In genomic region chr2:195202163-195202845, GRCh38 we compare ENCODE assay signal across 14 cellular contexts.
DNase-seq lines count a peak whose midpoint lies in the region; ATAC-seq and TF ChIP-seq lines count a peak whose summit lies in the region.
"Had no signal": no experiment of that assay in that cellular context is flagged by ENCODE, and none has a peak within 500 bp of the region (broad histone marks: within the 10 kb centered on the region; RNA-seq: fewer than 3 reads in every experiment).

No MANE protein-coding gene starts in this region.

- intact Hi-C loops in activated CD8-positive, alpha-beta T cell treated with anti-CD3 and anti-CD28 coated beads for 36 hours (cut with micrococcal nuclease) = no loop called here

- CTCF ChIA-PET in activated CD8-positive, alpha-beta T cell treated with anti-CD3 and anti-CD28 coated beads for 36 hours (lab: Charles Lee) = no interaction called here

- no peak overlapping the region for H3K4me3 Mint-ChIP-seq in activated CD8-positive, alpha-beta T cell treated with anti-CD3 and anti-CD28 coated beads for 36 hours
- H3K4me3 Mint-ChIP-seq: CD4-positive, CD25-positive, alpha-beta regulatory T cell; nephron progenitor cell had no signal

- no peak for TF ChIP-seq CTCF in activated CD8-positive, alpha-beta T cell treated with anti-CD3 and anti-CD28 coated beads for 36 hours (IDR thresholded peaks at IDR 0.05)

- H3K27me3 ChIP-seq in mesendoderm (ENCODE audit: insufficient read depth, low read length, poor library complexity) = no peaks in the 10 kb centered on the region
- H3K27me3 ChIP-seq: testis had no signal

- WGBS in mesendoderm (ENCODE audit: extremely low coverage, insufficient coverage, low lambda C conversion rate) = no CpG with 5 or more reads among the region's 2 CpGs

- no peak overlapping the region for H3K4ac ChIP-seq in mesendoderm (ENCODE audit: low read depth, low read length)

- H3K9ac ChIP-seq in mesendoderm (ENCODE audit: low read length) = no peak overlapping the region

- no peak overlapping the region for H4K8ac ChIP-seq in mesendoderm (ENCODE audit: low read depth, low read length)

- peaks cover 19% of the 10 kb centered on the region for H3K4me1 Mint-ChIP-seq in activated CD8-positive, alpha-beta T cell treated with anti-CD3 and anti-CD28 coated beads for 36 hours (ENCODE audit: low read depth)

- H4K5ac ChIP-seq in mesendoderm (ENCODE audit: low read length) = no peak overlapping the region

- H3K36me3 Mint-ChIP-seq in activated CD8-positive, alpha-beta T cell treated with anti-CD3 and anti-CD28 coated beads for 36 hours (ENCODE audit: low read depth) = no peaks in the 10 kb centered on the region
- H3K36me3 Mint-ChIP-seq: CD4-positive, CD25-positive, alpha-beta regulatory T cell had no signal

- peak; percentile 50 for ATAC-seq in GM18861 (IDR thresholded peaks at IDR 0.05; ENCODE audit: unreplicated experiment)
- ATAC-seq in activated CD8-positive, alpha-beta T cell treated with anti-CD3 and anti-CD28 coated beads for 36 hours = peak; percentile 64
- ATAC-seq in HG03108 (IDR thresholded peaks at IDR 0.05; ENCODE audit: unreplicated experiment) = no peak
- no peak for ATAC-seq in GM21723 (IDR thresholded peaks at IDR 0.05; ENCODE audit: unreplicated experiment)

- no peak overlapping the region for H2BK15ac ChIP-seq in mesendoderm (replicated peaks; ENCODE audit: low read depth)

- H3K23ac ChIP-seq in mesendoderm (ENCODE audit: low read length) = no peak overlapping the region

- H3K4me1 ChIP-seq in mesendoderm (ENCODE audit: control insufficient read depth, low read depth, low read length) = no peaks in the 10 kb centered on the region
- H3K4me1 ChIP-seq: testis had no signal

- H2BK5ac ChIP-seq in mesendoderm (ENCODE audit: low read length) = no peak overlapping the region

- no peaks in the 10 kb centered on the region for H3K36me3 ChIP-seq in mesendoderm (ENCODE audit: control insufficient read depth, insufficient read depth, low read length)

- POLR2A ChIA-PET in activated CD8-positive, alpha-beta T cell treated with anti-CD3 and anti-CD28 coated beads for 36 hours (lab: Charles Lee) = no interaction called here

- no peak overlapping the region for H3K56ac ChIP-seq in mesendoderm (ENCODE audit: low read length)

- H2AK5ac ChIP-seq in mesendoderm (ENCODE audit: low read length) = no peak overlapping the region

- DNase-seq in Jurkat, Clone E6-1 (ENCODE audit: low read depth, low spot score) = peak; percentile 52
- DNase-seq in activated CD8-positive, alpha-beta T cell treated with anti-CD3 and anti-CD28 coated beads for 36 hours = peak; percentile 39
- DNase-seq in mesendoderm = peak; percentile 6
- DNase-seq in SKM-1 treated with dmso at 0.1 percent for 144 hours (lab: John Stamatoyannopoulos, UW; ENCODE audit: unreplicated experiment) = no peak
- DNase-seq in NCI-H2029 (lab: John Stamatoyannopoulos, UW) = no peak
- DNase-seq: activated effector memory CD4-positive, alpha-beta T cell treated with anti-CD3 and anti-CD28 coated beads, Interleukin-2, amount 50 U/mL, for 16 hours; NCI-H1436; nephron progenitor cell; testis had no signal

- no peak overlapping the region for H2BK120ac ChIP-seq in mesendoderm (ENCODE audit: low read depth, low read length)

- no peak overlapping the region for H3K27ac Mint-ChIP-seq in activated CD8-positive, alpha-beta T cell treated with anti-CD3 and anti-CD28 coated beads for 36 hours
- H3K27ac Mint-ChIP-seq: CD4-positive, CD25-positive, alpha-beta regulatory T cell; nephron progenitor cell had no signal

- no peak overlapping the region for H3K27ac ChIP-seq in mesendoderm (ENCODE audit: low read depth, low read length)
- H3K27ac ChIP-seq: SK-N-MC, testis had no signal

- no peaks in the 10 kb centered on the region for H3K79me2 ChIP-seq in mesendoderm (ENCODE audit: control insufficient read depth, insufficient read depth, low read length)

- H3K4me3 ChIP-seq in Jurkat, Clone E6-1 (ENCODE audit: low read length) = no peak overlapping the region
- no peak overlapping the region for H3K4me3 ChIP-seq in mesendoderm (ENCODE audit: low read length)
- H3K4me3 ChIP-seq: SK-N-MC, testis had no signal

- H3K27me3 Mint-ChIP-seq in activated CD8-positive, alpha-beta T cell treated with anti-CD3 and anti-CD28 coated beads for 36 hours = no peaks in the 10 kb centered on the region

- no peaks in the 10 kb centered on the region for H3K79me1 ChIP-seq in mesendoderm (ENCODE audit: low read length)

- H3K18ac ChIP-seq in mesendoderm (ENCODE audit: low read length) = no peak overlapping the region

- no peak overlapping the region for H3K4me2 ChIP-seq in mesendoderm (ENCODE audit: low read length)

- no peaks in the 10 kb centered on the region for H3K9me3 Mint-ChIP-seq in activated CD8-positive, alpha-beta T cell treated with anti-CD3 and anti-CD28 coated beads for 36 hours
- H3K9me3 Mint-ChIP-seq: nephron progenitor cell had no signal

Comparison
In these comparisons a context has a peak if more than half of its experiments do, and no peak if none do; other contexts are left out.
1. ATAC-seq: peak in GM18861 (single experiment) and activated CD8-positive, alpha-beta T cell treated with anti-CD3 and anti-CD28 coated beads for 36 hours (single experiment); none in HG03108 (single experiment) and GM21723 (single experiment).
2. DNase-seq: peak in Jurkat, Clone E6-1 (single experiment), activated CD8-positive, alpha-beta T cell treated with anti-CD3 and anti-CD28 coated beads for 36 hours (single experiment) and mesendoderm (single experiment); none in SKM-1 treated with dmso at 0.1 percent for 144 hours (single experiment) and NCI-H2029 (single experiment).